ENCODE assay signal across 12 cellular contexts in genomic region chr14:22478670-22479069, GRCh38.
DNase-seq lines count a peak whose midpoint lies in the region; ATAC-seq and TF ChIP-seq lines count a peak whose summit lies in the region.
"Had no signal": no experiment of that assay in that cellular context is flagged by ENCODE, and none has a peak within 500 bp of the region (broad histone marks: within the 10 kb centered on the region; RNA-seq: fewer than 3 reads in every experiment).

No MANE protein-coding gene starts in this region.

- H3F3A ChIP-seq in PC-3 (ENCODE audit: low read length, unreplicated experiment) = no peaks in the 10 kb centered on the region

- no peak overlapping the region for H3K27ac Mint-ChIP-seq in T-helper 17 cell

- no peaks in the 10 kb centered on the region for H3K4me1 Mint-ChIP-seq in T-helper 17 cell

- H3K36me3 ChIP-seq in BLaER1 treated with 17β-estradiol and CSF1 and Interleukin-3, amounts not matched to agents 10 nM and 100 nM = peaks cover 0 to 25% (median 0%) of the 10 kb centered on the region in 11 experiments; a peak in 2 of 22 replicates
- no peaks in the 10 kb centered on the region for H3K36me3 ChIP-seq in PC-3 (ENCODE audit: low read depth, low read length)

- no peak overlapping the region for H2AFZ ChIP-seq in PC-3 (ENCODE audit: low read length)

- peaks cover 49 to 100% (median 97%) of the 10 kb centered on the region in 10 experiments; a peak in 19 of 20 replicates for H3K4me1 ChIP-seq in BLaER1 treated with 17β-estradiol and CSF1 and Interleukin-3, amounts not matched to agents 10 nM and 100 nM
- H3K4me1 ChIP-seq in PC-3 (ENCODE audit: insufficient read depth, low read length) = peaks cover 17% of the 10 kb centered on the region

- no peaks in the 10 kb centered on the region for H3K27me3 Mint-ChIP-seq in T-helper 17 cell

- no peaks in the 10 kb centered on the region for H4K20me1 ChIP-seq in BLaER1 treated with 17β-estradiol and CSF1 and Interleukin-3, amounts not matched to agents 10 nM and 100 nM
- no peaks in the 10 kb centered on the region for H4K20me1 ChIP-seq in PC-3 (ENCODE audit: low read length)

- intact Hi-C loops in PC-3 (cut with micrococcal nuclease) = loop anchor here (10.0 kb wide), 1 partner anchor 76 kb away; no protein-coding TSS in a partner anchor

- in situ Hi-C loops in GM13977 (cut with MboI; ENCODE audit: low pct_unique_long_range_greater_than_20kb, low sequenced_read_pairs, unreplicated experiment) = loop anchor here (10.0 kb wide), 1 partner anchor 86 kb away; no protein-coding TSS in a partner anchor

- H3K4me3 ChIP-seq in BLaER1 treated with 17β-estradiol and CSF1 and Interleukin-3, amounts not matched to agents 10 nM and 100 nM = peak overlapping the region in 7 of 10 experiments; percentile 40 to 74 (median 58); a peak in 13 of 20 replicates
- no peak overlapping the region for H3K4me3 ChIP-seq in PC-3 (ENCODE audit: low read length)
- H3K4me3 ChIP-seq: mucosa of descending colon had no signal

- H3K9me2 ChIP-seq in PC-3 (replicated peaks; ENCODE audit: low read length) = no peaks in the 10 kb centered on the region

- H3K79me2 ChIP-seq in PC-3 (ENCODE audit: low read length) = no peaks in the 10 kb centered on the region

- TF ChIP-seq CTCF in GM13977 (IDR thresholded peaks at IDR 0.05; ENCODE audit: extremely low read depth, insufficient read depth, missing control alignments) (no peak), PC-3 (conservative IDR thresholded peaks at IDR 0.05; ENCODE audit: low read depth, low read length) (no peak)

- H3K9me3 ChIP-seq in BLaER1 treated with 17β-estradiol and CSF1 and Interleukin-3, amounts not matched to agents 10 nM and 100 nM (replicated peaks in 1 of 11) = no peaks in the 10 kb centered on the region
- H3K9me3 ChIP-seq in T-helper 17 cell (ENCODE audit: control insufficient read depth, low read length, poor library complexity, severe bottlenecking) = no peaks in the 10 kb centered on the region
- no peaks in the 10 kb centered on the region for H3K9me3 ChIP-seq in PC-3 (ENCODE audit: low read length)
- H3K9me3 ChIP-seq: mucosa of descending colon had no signal

- peak overlapping the region; percentile 66 to 92 (median 77) for H3K4me2 ChIP-seq in BLaER1 treated with 17β-estradiol and CSF1 and Interleukin-3, amounts not matched to agents 10 nM and 100 nM
- no peak overlapping the region for H3K4me2 ChIP-seq in PC-3 (ENCODE audit: low read length)

- CTCF ChIA-PET in PC-3 (lab: Charles Lee) = no interaction called here

- no TSS peak for BruUV-seq in PC-3 (replicated peaks; lab: Mats Ljungman, UMichigan)

- H3K9ac ChIP-seq in BLaER1 treated with 17β-estradiol and CSF1 and Interleukin-3, amounts not matched to agents 10 nM and 100 nM = peak overlapping the region in 8 of 11 experiments; percentile 55 to 92 (median 83); a peak in 17 of 22 replicates
- no peak overlapping the region for H3K9ac ChIP-seq in PC-3 (ENCODE audit: low read length)

- peak overlapping the region; percentile 63 for H3K4me3 Mint-ChIP-seq in T-helper 17 cell

- POLR2A ChIA-PET in PC-3 (lab: Charles Lee; ENCODE audit: unreplicated experiment) = no interaction called here

- peak; percentile 46 for DNase-seq in Daoy (ENCODE audit: low read depth)
- DNase-seq in T-helper 17 cell = no peak
- DNase-seq in left kidney (ENCODE audit: low read depth, low spot score) = peak; percentile 66
- DNase-seq in HK-2 (ENCODE audit: unreplicated experiment) = no peak
- no peak for DNase-seq in GM13977 (ENCODE audit: low spot score)
- DNase-seq in PC-3 = no peak
- no peak for DNase-seq in NCI-H1048 (lab: John Stamatoyannopoulos, UW)
- DNase-seq: hypothalamus, mucosa of descending colon, NCI-H526 treated with DMSO at 0.1 percent for 48 hours, T1000 had no signal

- peak overlapping the region in 8 of 11 experiments; percentile 81 to 98 (median 90); a peak in 17 of 22 replicates for H3K27ac ChIP-seq in BLaER1 treated with 17β-estradiol and CSF1 and Interleukin-3, amounts not matched to agents 10 nM and 100 nM
- H3K27ac ChIP-seq in PC-3 (ENCODE audit: low read length) = no peak overlapping the region

- ATAC-seq in T-helper 17 cell (no peak), PC-3 (no peak)
- ATAC-seq: mucosa of descending colon had no signal

- no peaks in the 10 kb centered on the region for H3K27me3 ChIP-seq in BLaER1 treated with 17β-estradiol and CSF1 and Interleukin-3, amounts not matched to agents 10 nM and 100 nM
- no peaks in the 10 kb centered on the region for H3K27me3 ChIP-seq in PC-3 (ENCODE audit: low read length)

- no peaks in the 10 kb centered on the region for H3K36me3 Mint-ChIP-seq in T-helper 17 cell (ENCODE audit: low read depth)

Comparison
In these comparisons a context has a peak if more than half of its experiments do, and no peak if none do; other contexts are left out.
1. DNase-seq: peak in Daoy (single experiment) and left kidney (single experiment); none in T-helper 17 cell (0 of 3), HK-2 (single experiment), GM13977 (single experiment), PC-3 (single experiment) and NCI-H1048 (single experiment).